14 cellular contexts compared by ENCODE assay signal in the genomic region with DNA sequence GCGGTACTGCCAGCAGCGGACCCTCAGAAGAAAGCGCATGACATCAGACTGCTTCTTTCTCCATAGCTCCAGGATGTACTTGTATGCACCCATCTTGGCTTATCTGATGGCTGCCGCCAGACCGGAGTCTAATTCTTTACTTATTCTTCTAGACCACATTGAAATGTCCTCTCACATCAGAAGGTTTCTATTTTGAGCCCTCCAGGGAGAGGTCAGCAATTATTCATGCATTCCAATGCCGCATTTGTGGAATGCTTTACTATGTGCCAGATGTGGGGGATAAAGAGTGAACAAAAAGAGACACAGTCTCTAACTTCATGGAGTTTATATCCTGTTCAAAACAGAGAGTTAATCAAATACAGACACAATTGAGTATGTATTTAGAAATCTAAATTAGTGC.
DNase-seq lines count a peak whose midpoint lies in the region; TF ChIP-seq lines count a peak whose summit lies in the region.
"Had no signal": no experiment of that assay in that cellular context is flagged by ENCODE, and none has a peak within 500 bp of the region (broad histone marks: within the 10 kb centered on the region; RNA-seq: fewer than 3 reads in every experiment).

No MANE protein-coding gene starts in this region.

- no peak for TF ChIP-seq POLR2A in esophagus squamous epithelium (IDR thresholded peaks at IDR 0.05)

- H3K4me3 ChIP-seq in A673 (ENCODE audit: low read depth, low read length, poor library complexity, severe bottlenecking) (no peak overlapping the region), coronary artery (peak overlapping the region; percentile 7), kidney epithelial cell (ENCODE audit: low read depth, low read length) (no peak overlapping the region), esophagus squamous epithelium (no peak overlapping the region)
- H3K4me3 ChIP-seq: BLaER1, uterus had no signal

- intact Hi-C loops in A673 (cut with micrococcal nuclease; ENCODE audit: unreplicated experiment) (no loop called here), esophagus squamous epithelium (cut with DNase I) (no loop called here)

- DNase-seq in A673 (ENCODE audit: low spot score) (peak; percentile 65), HS-5 (ENCODE audit: low read depth) (peak; percentile 75), coronary artery (ENCODE audit: low spot score) (no peak), kidney epithelial cell (ENCODE audit: low read depth) (peak; percentile 78), esophagus squamous epithelium (lab: John Stamatoyannopoulos, UW) (no peak), CD1c-positive myeloid dendritic cell (ENCODE audit: extremely low spot score) (no peak)
- DNase-seq in activated T-cell treated with anti-CD3 and anti-CD28 coated beads, Interleukin-2, amount 50 U/mL, for 24 hours, result no peak
- DNase-seq in activated CD4-positive, CD25-positive, alpha-beta regulatory T cell treated with anti-CD3 and anti-CD28 coated beads, Interleukin-2, amount 50 U/mL, for 72 hours, result no peak
- DNase-seq: anterior cingulate cortex, KBM-7, NCI-H2227 treated with DMSO at 0.1 percent for 48 hours, nucleus accumbens, uterus had no signal

- peaks cover 18% of the 10 kb centered on the region for H3K4me1 ChIP-seq in A673 (ENCODE audit: insufficient read depth, low read length, poor library complexity, severe bottlenecking)
- H3K4me1 ChIP-seq in esophagus squamous epithelium, result peaks cover 0 to 6% (median 3%) of the 10 kb centered on the region in 3 donors

- no peak overlapping the region for H3K27ac Mint-ChIP-seq in activated T-cell treated with anti-CD3 and anti-CD28 coated beads, Interleukin-2, amount 50 U/mL, for 24 hours

- WGBS in esophagus squamous epithelium, 2 donors, result 73 to 82% methylated on average over 6 of the region's 6 CpGs

- TF ChIP-seq CTCF in A673 (conservative IDR thresholded peaks at IDR 0.05; ENCODE audit: low read depth, low read length) (no peak), coronary artery (IDR thresholded peaks at IDR 0.05) (no peak), kidney epithelial cell (IDR thresholded peaks at IDR 0.05; ENCODE audit: insufficient read depth, low read length, poor library complexity, severe bottlenecking) (no peak), esophagus squamous epithelium (IDR thresholded peaks at IDR 0.05) (no peak)

- H3K9me3 ChIP-seq in A673 (ENCODE audit: low read depth, low read length, poor library complexity, severe bottlenecking), result no peaks in the 10 kb centered on the region
- H3K9me3 ChIP-seq in esophagus squamous epithelium, result no peaks in the 10 kb centered on the region
- H3K9me3 ChIP-seq: BLaER1, uterus had no signal

- no peak overlapping the region for H3K4me3 Mint-ChIP-seq in activated T-cell treated with anti-CD3 and anti-CD28 coated beads, Interleukin-2, amount 50 U/mL, for 24 hours

- BruUV-seq in A673 (replicated peaks; lab: Mats Ljungman, UMichigan), result no TSS peak

- POLR2A ChIA-PET in A673 (lab: Charles Lee; ENCODE audit: low non-redundant PET), result no interaction called here

- H3K36me3 Mint-ChIP-seq in activated T-cell treated with anti-CD3 and anti-CD28 coated beads, Interleukin-2, amount 50 U/mL, for 24 hours (ENCODE audit: low read depth), result peaks cover 7% of the 10 kb centered on the region

- H3K27ac ChIP-seq in A673 (ENCODE audit: low read depth, low read length, poor library complexity, severe bottlenecking) (no peak overlapping the region), coronary artery (peak overlapping the region; percentile 72 to 91), esophagus squamous epithelium (no peak overlapping the region)
- H3K27ac ChIP-seq: BLaER1, uterus had no signal

- H3K27me3 ChIP-seq in A673 (replicated peaks; ENCODE audit: insufficient read depth, low read depth, low read length, poor library complexity), result no peaks in the 10 kb centered on the region
- H3K27me3 ChIP-seq in kidney epithelial cell (ENCODE audit: control insufficient read depth, insufficient read depth, low read length), result no peaks in the 10 kb centered on the region
- no peaks in the 10 kb centered on the region for H3K27me3 ChIP-seq in esophagus squamous epithelium
- H3K27me3 ChIP-seq: BLaER1, uterus had no signal

- no peaks in the 10 kb centered on the region for H3K9me3 Mint-ChIP-seq in activated T-cell treated with anti-CD3 and anti-CD28 coated beads, Interleukin-2, amount 50 U/mL, for 24 hours

- peaks cover 9% of the 10 kb centered on the region for H3K27me3 Mint-ChIP-seq in activated T-cell treated with anti-CD3 and anti-CD28 coated beads, Interleukin-2, amount 50 U/mL, for 24 hours

- H3K4me1 Mint-ChIP-seq in activated T-cell treated with anti-CD3 and anti-CD28 coated beads, Interleukin-2, amount 50 U/mL, for 24 hours (ENCODE audit: low read depth), result no peaks in the 10 kb centered on the region

- CTCF ChIA-PET in A673 (lab: Charles Lee), result no interaction called here

- H3K36me3 ChIP-seq in A673 (ENCODE audit: insufficient read depth, low read length, poor library complexity, severe bottlenecking) (no peaks in the 10 kb centered on the region), kidney epithelial cell (ENCODE audit: control insufficient read depth, insufficient read depth, low read length) (no peaks in the 10 kb centered on the region), esophagus squamous epithelium (no peaks in the 10 kb centered on the region)
- H3K36me3 ChIP-seq: BLaER1, uterus had no signal

Comparison
In these comparisons a context has a peak if more than half of its experiments do, and no peak if none do; other contexts are left out.
1. DNase-seq: peak in A673 (single experiment), HS-5 (single experiment) and kidney epithelial cell (single experiment); none in coronary artery (single experiment), esophagus squamous epithelium (single experiment), activated T-cell treated with anti-CD3 and anti-CD28 coated beads, Interleukin-2, amount 50 U/mL, for 24 hours (single experiment), activated CD4-positive, CD25-positive, alpha-beta regulatory T cell treated with anti-CD3 and anti-CD28 coated beads, Interleukin-2, amount 50 U/mL, for 72 hours (single experiment) and CD1c-positive myeloid dendritic cell (single experiment).
2. H3K27ac ChIP-seq: peak in coronary artery (2 of 2); none in A673 (single experiment) and esophagus squamous epithelium (0 of 4).